In the genomic region with DNA sequence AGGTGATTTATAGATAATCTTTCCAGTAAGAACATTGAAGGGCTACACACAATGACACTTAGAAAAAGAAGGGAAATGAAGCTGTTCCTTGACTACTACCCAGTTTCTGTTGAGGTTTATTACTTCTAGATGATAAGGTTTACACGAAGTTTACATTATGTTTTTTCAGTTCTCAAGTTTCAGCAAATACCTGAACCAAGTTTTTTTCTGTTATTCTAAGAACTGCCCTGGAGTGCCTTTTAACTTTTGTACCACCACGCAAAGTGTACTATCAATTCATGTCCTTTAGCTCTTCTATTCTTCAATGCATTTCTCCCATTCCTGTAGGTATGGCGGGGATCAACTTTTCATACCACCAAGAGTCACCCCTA, we compare ENCODE assay signal across 15 cellular contexts. TPM values are rescaled to one million over a fixed set of nuclear protein-coding genes. Genes with fewer than 3 reads are reported as not detected.
DNase-seq lines count a peak whose midpoint lies in the region; ATAC-seq, FAIRE-seq and TF ChIP-seq lines count a peak whose summit lies in the region.
"Had no signal": no experiment of that assay in that cellular context is flagged by ENCODE, and none has a peak within 500 bp of the region (broad histone marks: within the 10 kb centered on the region; RNA-seq: fewer than 3 reads in every experiment).

No MANE protein-coding gene starts in this region.

- POLR2A ChIA-PET in CD8-positive, alpha-beta T cell (lab: Charles Lee): interaction anchor here (1.0 kb wide), 1 partner anchor 14 kb away, joined by 3 read pairs; no protein-coding TSS in a partner anchor

- H3K9ac ChIP-seq in HUES48 (ENCODE audit: low read depth, low read length): no peak overlapping the region
- peak overlapping the region in 1 of 2 donors; percentile 38 for H3K9ac ChIP-seq in colonic mucosa (ENCODE audit: low read depth in 2 of 2, low read length in 2 of 2)

- H3K4me1 Mint-ChIP-seq in CD8-positive, alpha-beta T cell (ENCODE audit: low read depth): peaks cover 60% of the 10 kb centered on the region
- peaks cover 72% of the 10 kb centered on the region for H3K4me1 Mint-ChIP-seq in osteocyte (ENCODE audit: unreplicated experiment)

- H3K9me3 ChIP-seq in CD8-positive, alpha-beta T cell (ENCODE audit: low read length): no peaks in the 10 kb centered on the region
- H3K9me3 ChIP-seq in HUES48 (ENCODE audit: control insufficient read depth, insufficient read depth, low read length) (no peaks in the 10 kb centered on the region), colonic mucosa (no peaks in the 10 kb centered on the region), pancreas (no peaks in the 10 kb centered on the region)
- H3K9me3 ChIP-seq: tibial nerve had no signal

- intact Hi-C loops in CD8-positive, alpha-beta T cell (cut with DNase I, micrococcal nuclease): loop anchor here (5.0 to 10.0 kb wide), 3 partner anchors 384 to 1021 kb away; no protein-coding TSS in a partner anchor
- intact Hi-C loops in colonic mucosa (cut with DNase I): loop anchor here (10.0 kb wide), 1 partner anchor 304 kb away; no protein-coding TSS in a partner anchor
- intact Hi-C loops in pancreas (cut with DNase I): no loop called here

- peak overlapping the region; percentile 73 for H3K27ac Mint-ChIP-seq in CD8-positive, alpha-beta T cell
- H3K27ac Mint-ChIP-seq in osteocyte (ENCODE audit: unreplicated experiment): peak overlapping the region; percentile 69

- peaks cover 40% of the 10 kb centered on the region for H3K36me3 Mint-ChIP-seq in CD8-positive, alpha-beta T cell
- H3K36me3 Mint-ChIP-seq in osteocyte (ENCODE audit: unreplicated experiment): no peaks in the 10 kb centered on the region

- H3K36me3 ChIP-seq in CD8-positive, alpha-beta T cell (ENCODE audit: insufficient read depth, low read length): no peaks in the 10 kb centered on the region
- H3K36me3 ChIP-seq in HUES48 (ENCODE audit: control insufficient read depth, insufficient read depth, low read length): no peaks in the 10 kb centered on the region
- no peaks in the 10 kb centered on the region for H3K36me3 ChIP-seq in colonic mucosa
- no peaks in the 10 kb centered on the region for H3K36me3 ChIP-seq in pancreas

- no peak for FAIRE-seq in pancreas (lab: Jason Lieb, UNC)

- CTCF ChIA-PET in CD8-positive, alpha-beta T cell (lab: Charles Lee): interaction anchor here (0.9 to 4.3 kb wide), 7 partner anchors 13 to 485 kb away, joined by 3 to 40 read pairs (median 6); no protein-coding TSS in a partner anchor

- DNase-seq in CD8-positive, alpha-beta T cell: no peak
- no peak for DNase-seq in colonic mucosa
- no peak for DNase-seq in osteocyte (ENCODE audit: extremely low spot score, unreplicated experiment)
- no peak for DNase-seq in pancreas
- DNase-seq in GM10266 (ENCODE audit: extremely low spot score): no peak
- DNase-seq in DMS 273 (lab: John Stamatoyannopoulos, UW; ENCODE audit: unreplicated experiment): no peak
- DNase-seq: GOT3, mesendoderm, NCI-H1694, NCI-H524, right cardiac atrium, Right ventricle myocardium superior had no signal

- peak overlapping the region; percentile 2 for H3K4me3 Mint-ChIP-seq in CD8-positive, alpha-beta T cell
- H3K4me3 Mint-ChIP-seq in osteocyte (ENCODE audit: unreplicated experiment): no peak overlapping the region

- 55 to 60% methylated on average over 3 of the region's 3 CpGs for WGBS in pancreas, 2 donors

- H3K27me3 Mint-ChIP-seq in CD8-positive, alpha-beta T cell (ENCODE audit: low read depth): no peaks in the 10 kb centered on the region
- no peaks in the 10 kb centered on the region for H3K27me3 Mint-ChIP-seq in osteocyte (ENCODE audit: unreplicated experiment)

- no peak overlapping the region for H3K4me3 ChIP-seq in CD8-positive, alpha-beta T cell (ENCODE audit: low read depth, low read length)
- no peak overlapping the region for H3K4me3 ChIP-seq in HUES48 (ENCODE audit: low read depth, low read length)
- no peak overlapping the region for H3K4me3 ChIP-seq in colonic mucosa
- H3K4me3 ChIP-seq in pancreas: no peak overlapping the region
- H3K4me3 ChIP-seq: tibial nerve had no signal

- H3K27me3 ChIP-seq in CD8-positive, alpha-beta T cell (ENCODE audit: insufficient read depth, low read length): no peaks in the 10 kb centered on the region
- H3K27me3 ChIP-seq in HUES48 (ENCODE audit: control insufficient read depth, insufficient read depth, low read length) (peaks cover 94% of the 10 kb centered on the region), colonic mucosa (no peaks in the 10 kb centered on the region), pancreas (no peaks in the 10 kb centered on the region)
- H3K27me3 ChIP-seq: tibial nerve had no signal

- TF ChIP-seq CTCF in CD8-positive, alpha-beta T cell (IDR thresholded peaks at IDR 0.05): no peak
- no peak for TF ChIP-seq CTCF in colonic mucosa (IDR thresholded peaks at IDR 0.05)
- no peak for TF ChIP-seq CTCF in osteocyte (IDR thresholded peaks at IDR 0.05)
- no peak for TF ChIP-seq CTCF in pancreas (IDR thresholded peaks at IDR 0.05)
- no peak for TF ChIP-seq CTCF in GM10266 (IDR thresholded peaks at IDR 0.05; ENCODE audit: control insufficient read depth, insufficient read depth, low read depth, missing control alignments)

- H3K9me3 Mint-ChIP-seq in CD8-positive, alpha-beta T cell: no peaks in the 10 kb centered on the region
- H3K9me3 Mint-ChIP-seq in osteocyte (ENCODE audit: unreplicated experiment): no peaks in the 10 kb centered on the region

- peaks cover 48% of the 10 kb centered on the region for H3K4me1 ChIP-seq in CD8-positive, alpha-beta T cell (ENCODE audit: insufficient read depth, low read length)
- H3K4me1 ChIP-seq in HUES48 (ENCODE audit: control insufficient read depth, insufficient read depth, low read length) (peaks cover 51% of the 10 kb centered on the region), colonic mucosa (peaks cover 3% of the 10 kb centered on the region), pancreas (peaks cover 16 to 36% (median 29%) of the 10 kb centered on the region in 3 donors)

- H3K27ac ChIP-seq in CD8-positive, alpha-beta T cell (ENCODE audit: low read depth, low read length): no peak overlapping the region
- H3K27ac ChIP-seq in HUES48 (ENCODE audit: low read depth, low read length) (peak overlapping the region; percentile 45), colonic mucosa (peak overlapping the region; percentile 45), pancreas (no peak overlapping the region)

- ATAC-seq in CD8-positive, alpha-beta T cell: no peak
- no peak for ATAC-seq in pancreas
- ATAC-seq in HG03378 (IDR thresholded peaks at IDR 0.05; ENCODE audit: unreplicated experiment): no peak
- ATAC-seq: right cardiac atrium had no signal

RNA-seq across cellular contexts. Expression of a gene that starts 5.8 kb away (rescaled TPM):
- 10 to 100 TPM; 28.1 to 30.5 TPM for total RNA-seq in CD8-positive, alpha-beta T cell
- 10 to 100 TPM; 32.3 to 37.4 TPM for total RNA-seq in colonic mucosa
- total RNA-seq in osteocyte: 9.1 and 9.4 TPM in 2 replicates
- total RNA-seq in pancreas: 10 to 100 TPM in 3 of 6 donors, 1 to 10 TPM in 3; 8.1 to 14.2 (median 9.6) TPM
- 1 to 10 TPM; 3.2 to 5.0 TPM for polyA plus RNA-seq in pancreas

RNA-seq across cellular contexts. Expression of a gene that starts 40.5 kb away (rescaled TPM):
- not detected for total RNA-seq in CD8-positive, alpha-beta T cell
- 1 to 10 TPM; 1.5 to 5.9 TPM for total RNA-seq in colonic mucosa
- total RNA-seq in osteocyte: 88.7 and 99.5 TPM in 2 replicates
- total RNA-seq in pancreas: 1 to 10 TPM in 2 of 6 donors, under 1 TPM in 4; 0.72 to 2.8 (median 0.92) TPM
- under 1 TPM; 0.72 to 0.85 TPM for polyA plus RNA-seq in pancreas

Comparison
In these comparisons a context has a peak if more than half of its experiments do, and no peak if none do; other contexts are left out.
1. H3K27ac ChIP-seq: peak in HUES48 (single experiment) and colonic mucosa (single experiment); none in CD8-positive, alpha-beta T cell (single experiment) and pancreas (0 of 4).
2. RNA of a gene that starts 40.5 kb away (total RNA-seq): 88.7 to 99.5 TPM in osteocyte; 1.5 to 5.9 TPM in colonic mucosa, 0.72 to 2.8 TPM in pancreas and not detected in CD8-positive, alpha-beta T cell; every median in the first group is over 10 times any median in the second.
3. intact Hi-C loops: an anchor here in CD8-positive, alpha-beta T cell (5.0 to 10.0 kb wide) and colonic mucosa (10.0 kb wide); none called in pancreas.